ENCODE assay signal across 8 cellular contexts in genomic region chr12:108565976-108566375, GRCh38. TPM values are rescaled to one million over a fixed set of nuclear protein-coding genes. Genes with fewer than 3 reads are reported as not detected.
DNase-seq lines count a peak whose midpoint lies in the region; ATAC-seq and TF ChIP-seq lines count a peak whose summit lies in the region.

No MANE protein-coding gene starts in this region.

- WGBS in transverse colon (ENCODE audit: low coverage in 1 of 2), 2 donors = 23% methylated on average over 2 of the region's 2 CpGs; no CpG with 5 or more reads in 1 of the 2 donors

- no peaks in the 10 kb centered on the region for H3K27me3 ChIP-seq in muscle layer of colon (ENCODE audit: control insufficient read depth in 1 of 2, insufficient read depth in 2 of 2, low read length in 2 of 2)
- no peaks in the 10 kb centered on the region for H3K27me3 ChIP-seq in transverse colon

- DNase-seq in DMS53 (lab: John Stamatoyannopoulos, UW) (peak; percentile 98), NCI-H128 (lab: John Stamatoyannopoulos, UW; ENCODE audit: unreplicated experiment) (peak; percentile 70), transverse colon (peak; percentile 84), cerebellar nuclear complex (lab: John Stamatoyannopoulos, UW) (no peak)
- peak; percentile 59 to 76 for DNase-seq in activated CD4-positive, alpha-beta T cell treated with anti-CD3 and anti-CD28 coated beads for 4 hours

- in situ Hi-C loops in transverse colon (cut with MboI; ENCODE audit: low pct_ligation_motif_present in 1 of 4, low pct_unique_long_range_greater_than_20kb in 1 of 4, low sequenced_read_pairs in 3 of 4) = loop anchor here in 3 of 4 donors (5.0 to 25.0 kb wide), 4 partner anchors 49 to 521 kb away; partner anchors contain the start of genes ALKBH2 (in 2 of the 3) and UNG (in 2 of the 3)

- H3K27ac ChIP-seq in muscle layer of colon (ENCODE audit: low read depth, low read length) (peak overlapping the region; percentile 40), transverse colon (peak overlapping the region; percentile 53 to 74 (median 63))

- TF ChIP-seq CTCF in transverse colon (IDR thresholded peaks at IDR 0.05) = no peak

- no peak overlapping the region for H3K9ac ChIP-seq in muscle layer of colon (ENCODE audit: low read length)

- H3K4me3 ChIP-seq in muscle layer of colon (ENCODE audit: low read depth in 1 of 2, low read length in 2 of 2) = no peak overlapping the region
- H3K4me3 ChIP-seq in transverse colon = no peak overlapping the region

- intact Hi-C loops in dendritic cell treated with granulocyte-macrophage colony-stimulating factor and Interleukin-4, amounts not matched to agents 40 ng/mL and 50 ng/mL, for 4 days (cut with micrococcal nuclease) = no loop called here
- intact Hi-C loops in transverse colon (cut with DNase I; ENCODE audit: low total_unique reads) = loop anchor here (10.0 kb wide), 1 partner anchor 1611 kb away; the partner anchor contains the start of gene TMEM263

- H3K4me1 Mint-ChIP-seq in dendritic cell treated with granulocyte-macrophage colony-stimulating factor and Interleukin-4, amounts not matched to agents 40 ng/mL and 50 ng/mL, for 4 days (ENCODE audit: low read depth) = peaks cover 53% of the 10 kb centered on the region

- H3K4me1 ChIP-seq in muscle layer of colon (ENCODE audit: insufficient read depth, low read length) = peaks cover 49% of the 10 kb centered on the region
- H3K4me1 ChIP-seq in transverse colon = peaks cover 4 to 53% (median 20%) of the 10 kb centered on the region in 4 donors

- peaks cover 76% of the 10 kb centered on the region for H3K36me3 Mint-ChIP-seq in dendritic cell treated with granulocyte-macrophage colony-stimulating factor and Interleukin-4, amounts not matched to agents 40 ng/mL and 50 ng/mL, for 4 days (ENCODE audit: low read depth)

- no peaks in the 10 kb centered on the region for H3K9me3 ChIP-seq in muscle layer of colon (ENCODE audit: low read length)
- H3K9me3 ChIP-seq in transverse colon = no peaks in the 10 kb centered on the region

- H3K27ac Mint-ChIP-seq in dendritic cell treated with granulocyte-macrophage colony-stimulating factor and Interleukin-4, amounts not matched to agents 40 ng/mL and 50 ng/mL, for 4 days = peak overlapping the region; percentile 86

- no peak for ATAC-seq in GM18505 (IDR thresholded peaks at IDR 0.05; ENCODE audit: unreplicated experiment)

- no peaks in the 10 kb centered on the region for H3K9me3 Mint-ChIP-seq in dendritic cell treated with granulocyte-macrophage colony-stimulating factor and Interleukin-4, amounts not matched to agents 40 ng/mL and 50 ng/mL, for 4 days

- TF ChIP-seq POLR2A in transverse colon (IDR thresholded peaks at IDR 0.05) (no peak), GM18505 (IDR thresholded peaks at IDR 0.05; ENCODE audit: borderline replicate concordance, extremely low read depth, insufficient read depth, insufficient read length) (no peak)

- no peak for TF ChIP-seq EP300 in transverse colon (IDR thresholded peaks at IDR 0.05; ENCODE audit: low read depth)

- H3K36me3 ChIP-seq in muscle layer of colon (ENCODE audit: insufficient read depth, low read length) (peaks cover 57% of the 10 kb centered on the region), transverse colon (peaks cover 0 to 51% (median 20%) of the 10 kb centered on the region in 4 donors)

- no peak overlapping the region for H3K4me3 Mint-ChIP-seq in dendritic cell treated with granulocyte-macrophage colony-stimulating factor and Interleukin-4, amounts not matched to agents 40 ng/mL and 50 ng/mL, for 4 days

- H3K27me3 Mint-ChIP-seq in dendritic cell treated with granulocyte-macrophage colony-stimulating factor and Interleukin-4, amounts not matched to agents 40 ng/mL and 50 ng/mL, for 4 days = no peaks in the 10 kb centered on the region

RNA-seq across cellular contexts. Expression of gene ISCU, which starts 3.6 kb away (rescaled TPM):
- total RNA-seq in transverse colon = 100 to 1,000 TPM; 113 to 155 (median 130) TPM

RNA-seq across cellular contexts. Expression of gene SART3, which starts 5.0 kb away (rescaled TPM):
- total RNA-seq in transverse colon = 100 to 1,000 TPM in 1 of 4 donors, 10 to 100 TPM in 3; 25.3 to 177 (median 77.4) TPM

RNA-seq across cellular contexts. Expression of gene TMEM119, which starts 31.9 kb away (rescaled TPM):
- 10 to 100 TPM in 2 of 4 donors, 1 to 10 TPM in 2; 3.3 to 18.3 (median 9.7) TPM for total RNA-seq in transverse colon

RNA-seq across cellular contexts. Expression of gene FICD, which starts 50.9 kb away (rescaled TPM):
- 1 to 10 TPM; 1.1 to 9.6 (median 6.2) TPM for total RNA-seq in transverse colon

Comparison
In these comparisons a context has a peak if more than half of its experiments do, and no peak if none do; other contexts are left out.
1. DNase-seq: peak in DMS53 (single experiment), NCI-H128 (single experiment), activated CD4-positive, alpha-beta T cell treated with anti-CD3 and anti-CD28 coated beads for 4 hours (2 of 2) and transverse colon (single experiment); none in cerebellar nuclear complex (0 of 2).